Comparison of ENCODE assay signal across 1 cellular context in genomic region chrX:41931591-41931990, GRCh38.
TF ChIP-seq lines count a peak whose summit lies in the region.

No MANE protein-coding gene starts in this region.

TF ChIP-seq in HEK293, 187 proteins besides CTCF, POLR2A, EP300 and RAD21 (continued from another document and continues in another):
- TF ChIP-seq, protein P1, sequence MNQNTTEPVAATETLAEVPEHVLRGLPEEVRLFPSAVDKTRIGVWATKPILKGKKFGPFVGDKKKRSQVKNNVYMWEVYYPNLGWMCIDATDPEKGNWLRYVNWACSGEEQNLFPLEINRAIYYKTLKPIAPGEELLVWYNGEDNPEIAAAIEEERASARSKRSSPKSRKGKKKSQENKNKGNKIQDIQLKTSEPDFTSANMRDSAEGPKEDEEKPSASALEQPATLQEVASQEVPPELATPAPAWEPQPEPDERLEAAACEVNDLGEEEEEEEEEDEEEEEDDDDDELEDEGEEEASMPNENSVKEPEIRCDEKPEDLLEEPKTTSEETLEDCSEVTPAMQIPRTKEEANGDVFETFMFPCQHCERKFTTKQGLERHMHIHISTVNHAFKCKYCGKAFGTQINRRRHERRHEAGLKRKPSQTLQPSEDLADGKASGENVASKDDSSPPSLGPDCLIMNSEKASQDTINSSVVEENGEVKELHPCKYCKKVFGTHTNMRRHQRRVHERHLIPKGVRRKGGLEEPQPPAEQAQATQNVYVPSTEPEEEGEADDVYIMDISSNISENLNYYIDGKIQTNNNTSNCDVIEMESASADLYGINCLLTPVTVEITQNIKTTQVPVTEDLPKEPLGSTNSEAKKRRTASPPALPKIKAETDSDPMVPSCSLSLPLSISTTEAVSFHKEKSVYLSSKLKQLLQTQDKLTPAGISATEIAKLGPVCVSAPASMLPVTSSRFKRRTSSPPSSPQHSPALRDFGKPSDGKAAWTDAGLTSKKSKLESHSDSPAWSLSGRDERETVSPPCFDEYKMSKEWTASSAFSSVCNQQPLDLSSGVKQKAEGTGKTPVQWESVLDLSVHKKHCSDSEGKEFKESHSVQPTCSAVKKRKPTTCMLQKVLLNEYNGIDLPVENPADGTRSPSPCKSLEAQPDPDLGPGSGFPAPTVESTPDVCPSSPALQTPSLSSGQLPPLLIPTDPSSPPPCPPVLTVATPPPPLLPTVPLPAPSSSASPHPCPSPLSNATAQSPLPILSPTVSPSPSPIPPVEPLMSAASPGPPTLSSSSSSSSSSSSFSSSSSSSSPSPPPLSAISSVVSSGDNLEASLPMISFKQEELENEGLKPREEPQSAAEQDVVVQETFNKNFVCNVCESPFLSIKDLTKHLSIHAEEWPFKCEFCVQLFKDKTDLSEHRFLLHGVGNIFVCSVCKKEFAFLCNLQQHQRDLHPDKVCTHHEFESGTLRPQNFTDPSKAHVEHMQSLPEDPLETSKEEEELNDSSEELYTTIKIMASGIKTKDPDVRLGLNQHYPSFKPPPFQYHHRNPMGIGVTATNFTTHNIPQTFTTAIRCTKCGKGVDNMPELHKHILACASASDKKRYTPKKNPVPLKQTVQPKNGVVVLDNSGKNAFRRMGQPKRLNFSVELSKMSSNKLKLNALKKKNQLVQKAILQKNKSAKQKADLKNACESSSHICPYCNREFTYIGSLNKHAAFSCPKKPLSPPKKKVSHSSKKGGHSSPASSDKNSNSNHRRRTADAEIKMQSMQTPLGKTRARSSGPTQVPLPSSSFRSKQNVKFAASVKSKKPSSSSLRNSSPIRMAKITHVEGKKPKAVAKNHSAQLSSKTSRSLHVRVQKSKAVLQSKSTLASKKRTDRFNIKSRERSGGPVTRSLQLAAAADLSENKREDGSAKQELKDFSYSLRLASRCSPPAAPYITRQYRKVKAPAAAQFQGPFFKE (tag by site-specific recombination; IDR thresholded peaks at IDR 0.05; ENCODE audit: borderline replicate concordance), result no peak
- TF ChIP-seq ZNF2 (tag by site-specific recombination; IDR thresholded peaks at IDR 0.05) (no peak), ZNF768 (tag by site-specific recombination; IDR thresholded peaks at IDR 0.05) (no peak), ZFP69B (tag by site-specific recombination; IDR thresholded peaks at IDR 0.05) (no peak), ZNF548 (tag by site-specific recombination; IDR thresholded peaks at IDR 0.05) (no peak), ZNF175 (tag by site-specific recombination; IDR thresholded peaks at IDR 0.05) (no peak), FEZF1 (tag by site-specific recombination; IDR thresholded peaks at IDR 0.05) (peak; percentile 57), PRDM10 (tag by site-specific recombination; IDR thresholded peaks at IDR 0.05) (no peak), ZSCAN16 (tag by site-specific recombination; IDR thresholded peaks at IDR 0.05) (no peak), ZNF174 (tag by site-specific recombination; IDR thresholded peaks at IDR 0.05) (no peak), ZNF596 (tag by site-specific recombination; IDR thresholded peaks at IDR 0.05) (no peak), ZNF830 (tag by site-specific recombination; IDR thresholded peaks at IDR 0.05; ENCODE audit: low read depth) (no peak), ZNF302 (tag by site-specific recombination; IDR thresholded peaks at IDR 0.05; ENCODE audit: low read depth) (no peak), ZNF239 (tag by site-specific recombination; IDR thresholded peaks at IDR 0.05) (no peak), ZNF37A (tag by site-specific recombination; IDR thresholded peaks at IDR 0.05) (no peak), KLF9 (tag by site-specific recombination; IDR thresholded peaks at IDR 0.05; ENCODE audit: low read depth) (no peak), ZNF623 (tag by site-specific recombination; IDR thresholded peaks at IDR 0.05) (no peak), PRDM1 (tag by site-specific recombination; IDR thresholded peaks at IDR 0.05) (no peak), ZNF423 (tag by site-specific recombination; IDR thresholded peaks at IDR 0.05) (no peak), TCF7L2 (IDR thresholded peaks at IDR 0.05; ENCODE audit: borderline replicate concordance, low read depth, low read length) (peak; percentile 83; the same call in 1 of the 2 replicates), TRIM28 (IDR thresholded peaks at IDR 0.05; ENCODE audit: borderline replicate concordance, low read length) (peak; percentile 26; the same call in 1 of the 2 replicates), ZXDB (tag by site-specific recombination; IDR thresholded peaks at IDR 0.05) (peak; percentile 38; the same call in 1 of the 2 replicates), ZNF354C (tag by site-specific recombination; IDR thresholded peaks at IDR 0.05; ENCODE audit: borderline replicate concordance, low read depth) (no peak), ZNF544 (tag by site-specific recombination; IDR thresholded peaks at IDR 0.05) (no peak), ZNF791 (tag by site-specific recombination; IDR thresholded peaks at IDR 0.05) (no peak), KLF7 (tag by site-specific recombination; IDR thresholded peaks at IDR 0.05; ENCODE audit: borderline replicate concordance) (no peak), MEIS1 (CRISPR knock-in tag; IDR thresholded peaks at IDR 0.05; ENCODE audit: borderline replicate concordance) (no peak), ZNF600 (tag by site-specific recombination; IDR thresholded peaks at IDR 0.05) (no peak), ZBTB8A (tag by site-specific recombination; IDR thresholded peaks at IDR 0.05) (no peak), GFI1B (tag by site-specific recombination; IDR thresholded peaks at IDR 0.05) (no peak), ZNF624 (tag by site-specific recombination; IDR thresholded peaks at IDR 0.05) (no peak)
- TF ChIP-seq, protein P2, sequence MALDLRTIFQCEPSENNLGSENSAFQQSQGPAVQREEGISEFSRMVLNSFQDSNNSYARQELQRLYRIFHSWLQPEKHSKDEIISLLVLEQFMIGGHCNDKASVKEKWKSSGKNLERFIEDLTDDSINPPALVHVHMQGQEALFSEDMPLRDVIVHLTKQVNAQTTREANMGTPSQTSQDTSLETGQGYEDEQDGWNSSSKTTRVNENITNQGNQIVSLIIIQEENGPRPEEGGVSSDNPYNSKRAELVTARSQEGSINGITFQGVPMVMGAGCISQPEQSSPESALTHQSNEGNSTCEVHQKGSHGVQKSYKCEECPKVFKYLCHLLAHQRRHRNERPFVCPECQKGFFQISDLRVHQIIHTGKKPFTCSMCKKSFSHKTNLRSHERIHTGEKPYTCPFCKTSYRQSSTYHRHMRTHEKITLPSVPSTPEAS (tag by site-specific recombination; IDR thresholded peaks at IDR 0.05), result no peak
- TF ChIP-seq, protein P3, sequence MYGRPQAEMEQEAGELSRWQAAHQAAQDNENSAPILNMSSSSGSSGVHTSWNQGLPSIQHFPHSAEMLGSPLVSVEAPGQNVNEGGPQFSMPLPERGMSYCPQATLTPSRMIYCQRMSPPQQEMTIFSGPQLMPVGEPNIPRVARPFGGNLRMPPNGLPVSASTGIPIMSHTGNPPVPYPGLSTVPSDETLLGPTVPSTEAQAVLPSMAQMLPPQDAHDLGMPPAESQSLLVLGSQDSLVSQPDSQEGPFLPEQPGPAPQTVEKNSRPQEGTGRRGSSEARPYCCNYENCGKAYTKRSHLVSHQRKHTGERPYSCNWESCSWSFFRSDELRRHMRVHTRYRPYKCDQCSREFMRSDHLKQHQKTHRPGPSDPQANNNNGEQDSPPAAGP (tag by site-specific recombination; IDR thresholded peaks at IDR 0.05), result no peak
- TF ChIP-seq, protein P4, sequence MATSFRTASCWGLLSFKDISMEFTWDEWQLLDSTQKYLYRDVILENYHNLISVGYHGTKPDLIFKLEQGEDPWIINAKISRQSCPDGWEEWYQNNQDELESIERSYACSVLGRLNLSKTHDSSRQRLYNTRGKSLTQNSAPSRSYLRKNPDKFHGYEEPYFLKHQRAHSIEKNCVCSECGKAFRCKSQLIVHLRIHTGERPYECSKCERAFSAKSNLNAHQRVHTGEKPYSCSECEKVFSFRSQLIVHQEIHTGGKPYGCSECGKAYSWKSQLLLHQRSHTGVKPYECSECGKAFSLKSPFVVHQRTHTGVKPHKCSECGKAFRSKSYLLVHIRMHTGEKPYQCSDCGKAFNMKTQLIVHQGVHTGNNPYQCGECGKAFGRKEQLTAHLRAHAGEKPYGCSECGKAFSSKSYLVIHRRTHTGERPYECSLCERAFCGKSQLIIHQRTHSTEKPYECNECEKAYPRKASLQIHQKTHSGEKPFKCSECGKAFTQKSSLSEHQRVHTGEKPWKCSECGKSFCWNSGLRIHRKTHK (tag by site-specific recombination; IDR thresholded peaks at IDR 0.05), result no peak
- TF ChIP-seq, protein P5, sequence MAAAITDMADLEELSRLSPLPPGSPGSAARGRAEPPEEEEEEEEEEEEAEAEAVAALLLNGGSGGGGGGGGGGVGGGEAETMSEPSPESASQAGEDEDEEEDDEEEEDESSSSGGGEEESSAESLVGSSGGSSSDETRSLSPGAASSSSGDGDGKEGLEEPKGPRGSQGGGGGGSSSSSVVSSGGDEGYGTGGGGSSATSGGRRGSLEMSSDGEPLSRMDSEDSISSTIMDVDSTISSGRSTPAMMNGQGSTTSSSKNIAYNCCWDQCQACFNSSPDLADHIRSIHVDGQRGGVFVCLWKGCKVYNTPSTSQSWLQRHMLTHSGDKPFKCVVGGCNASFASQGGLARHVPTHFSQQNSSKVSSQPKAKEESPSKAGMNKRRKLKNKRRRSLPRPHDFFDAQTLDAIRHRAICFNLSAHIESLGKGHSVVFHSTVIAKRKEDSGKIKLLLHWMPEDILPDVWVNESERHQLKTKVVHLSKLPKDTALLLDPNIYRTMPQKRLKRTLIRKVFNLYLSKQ (tag by site-specific recombination; IDR thresholded peaks at IDR 0.05; ENCODE audit: borderline replicate concordance), result no peak
- TF ChIP-seq, protein P6, sequence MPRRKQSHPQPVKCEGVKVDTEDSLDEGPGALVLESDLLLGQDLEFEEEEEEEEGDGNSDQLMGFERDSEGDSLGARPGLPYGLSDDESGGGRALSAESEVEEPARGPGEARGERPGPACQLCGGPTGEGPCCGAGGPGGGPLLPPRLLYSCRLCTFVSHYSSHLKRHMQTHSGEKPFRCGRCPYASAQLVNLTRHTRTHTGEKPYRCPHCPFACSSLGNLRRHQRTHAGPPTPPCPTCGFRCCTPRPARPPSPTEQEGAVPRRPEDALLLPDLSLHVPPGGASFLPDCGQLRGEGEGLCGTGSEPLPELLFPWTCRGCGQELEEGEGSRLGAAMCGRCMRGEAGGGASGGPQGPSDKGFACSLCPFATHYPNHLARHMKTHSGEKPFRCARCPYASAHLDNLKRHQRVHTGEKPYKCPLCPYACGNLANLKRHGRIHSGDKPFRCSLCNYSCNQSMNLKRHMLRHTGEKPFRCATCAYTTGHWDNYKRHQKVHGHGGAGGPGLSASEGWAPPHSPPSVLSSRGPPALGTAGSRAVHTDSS (tag by site-specific recombination; IDR thresholded peaks at IDR 0.05), result no peak
- TF ChIP-seq, protein P7, sequence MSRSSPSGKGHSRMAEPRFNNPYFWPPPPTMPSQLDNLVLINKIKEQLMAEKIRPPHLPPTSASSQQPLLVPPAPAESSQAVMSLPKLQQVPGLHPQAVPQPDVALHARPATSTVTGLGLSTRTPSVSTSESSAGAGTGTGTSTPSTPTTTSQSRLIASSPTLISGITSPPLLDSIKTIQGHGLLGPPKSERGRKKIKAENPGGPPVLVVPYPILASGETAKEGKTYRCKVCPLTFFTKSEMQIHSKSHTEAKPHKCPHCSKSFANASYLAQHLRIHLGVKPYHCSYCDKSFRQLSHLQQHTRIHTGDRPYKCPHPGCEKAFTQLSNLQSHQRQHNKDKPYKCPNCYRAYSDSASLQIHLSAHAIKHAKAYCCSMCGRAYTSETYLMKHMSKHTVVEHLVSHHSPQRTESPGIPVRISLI (tag by site-specific recombination; IDR thresholded peaks at IDR 0.05), result no peak
- TF ChIP-seq, protein P8, sequence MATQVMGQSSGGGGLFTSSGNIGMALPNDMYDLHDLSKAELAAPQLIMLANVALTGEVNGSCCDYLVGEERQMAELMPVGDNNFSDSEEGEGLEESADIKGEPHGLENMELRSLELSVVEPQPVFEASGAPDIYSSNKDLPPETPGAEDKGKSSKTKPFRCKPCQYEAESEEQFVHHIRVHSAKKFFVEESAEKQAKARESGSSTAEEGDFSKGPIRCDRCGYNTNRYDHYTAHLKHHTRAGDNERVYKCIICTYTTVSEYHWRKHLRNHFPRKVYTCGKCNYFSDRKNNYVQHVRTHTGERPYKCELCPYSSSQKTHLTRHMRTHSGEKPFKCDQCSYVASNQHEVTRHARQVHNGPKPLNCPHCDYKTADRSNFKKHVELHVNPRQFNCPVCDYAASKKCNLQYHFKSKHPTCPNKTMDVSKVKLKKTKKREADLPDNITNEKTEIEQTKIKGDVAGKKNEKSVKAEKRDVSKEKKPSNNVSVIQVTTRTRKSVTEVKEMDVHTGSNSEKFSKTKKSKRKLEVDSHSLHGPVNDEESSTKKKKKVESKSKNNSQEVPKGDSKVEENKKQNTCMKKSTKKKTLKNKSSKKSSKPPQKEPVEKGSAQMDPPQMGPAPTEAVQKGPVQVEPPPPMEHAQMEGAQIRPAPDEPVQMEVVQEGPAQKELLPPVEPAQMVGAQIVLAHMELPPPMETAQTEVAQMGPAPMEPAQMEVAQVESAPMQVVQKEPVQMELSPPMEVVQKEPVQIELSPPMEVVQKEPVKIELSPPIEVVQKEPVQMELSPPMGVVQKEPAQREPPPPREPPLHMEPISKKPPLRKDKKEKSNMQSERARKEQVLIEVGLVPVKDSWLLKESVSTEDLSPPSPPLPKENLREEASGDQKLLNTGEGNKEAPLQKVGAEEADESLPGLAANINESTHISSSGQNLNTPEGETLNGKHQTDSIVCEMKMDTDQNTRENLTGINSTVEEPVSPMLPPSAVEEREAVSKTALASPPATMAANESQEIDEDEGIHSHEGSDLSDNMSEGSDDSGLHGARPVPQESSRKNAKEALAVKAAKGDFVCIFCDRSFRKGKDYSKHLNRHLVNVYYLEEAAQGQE (tag by site-specific recombination; IDR thresholded peaks at IDR 0.05), result no peak
